25 cellular contexts compared by ENCODE assay signal in genomic region chr7:108289852-108290251, GRCh38.
A peak's percentile ranks its signal among the peaks of the same experiment; 100 is the strongest.
DNase-seq lines count a peak whose midpoint lies in the region; ATAC-seq, FAIRE-seq and TF ChIP-seq lines count a peak whose summit lies in the region.
"Had no signal": no experiment of that assay in that cellular context is flagged by ENCODE, and none has a peak within 500 bp of the region (broad histone marks: within the 10 kb centered on the region; RNA-seq: fewer than 3 reads in every experiment).

No MANE protein-coding gene starts in this region.

- FAIRE-seq in kidney (lab: Jason Lieb, UNC), result no peak
- no peak for FAIRE-seq in pancreas (lab: Jason Lieb, UNC)
- FAIRE-seq: GM12892, GM19239 had no signal

- H3K4me2 ChIP-seq in OCI-LY3 (ENCODE audit: low read length), result peak overlapping the region; percentile 92
- H3K4me2 ChIP-seq: BLaER1 had no signal

- peaks cover 85% of the 10 kb centered on the region for H3K4me1 ChIP-seq in A673 (ENCODE audit: insufficient read depth, low read length, poor library complexity, severe bottlenecking)
- H3K4me1 ChIP-seq in OCI-LY3 (ENCODE audit: low read length), result peaks cover 74% of the 10 kb centered on the region
- peaks cover 0 to 21% of the 10 kb centered on the region in 2 donors for H3K4me1 ChIP-seq in kidney (ENCODE audit: control insufficient read depth in 1 of 2, insufficient read depth in 1 of 2, low read depth in 1 of 2, low read length in 2 of 2)
- H3K4me1 ChIP-seq in pancreas, result peaks cover 7 to 17% (median 17%) of the 10 kb centered on the region in 3 donors

- in situ Hi-C loops in G401 (cut with HindIII; ENCODE audit: low sequenced_read_pairs), result no loop called here

- intact Hi-C loops in A673 (cut with micrococcal nuclease; ENCODE audit: unreplicated experiment) (loop anchor here (2.0 to 5.0 kb wide), 2 partner anchors 108 to 165 kb away; no protein-coding TSS in a partner anchor), kidney (cut with DNase I) (no loop called here), pancreas (cut with DNase I) (no loop called here)

- no peaks in the 10 kb centered on the region for H3K9me3 ChIP-seq in A673 (ENCODE audit: low read depth, low read length, poor library complexity, severe bottlenecking)
- no peaks in the 10 kb centered on the region for H3K9me3 ChIP-seq in OCI-LY3 (ENCODE audit: insufficient read depth, low read length)
- no peaks in the 10 kb centered on the region for H3K9me3 ChIP-seq in kidney (ENCODE audit: control insufficient read depth in 1 of 2, low read length in 2 of 2)
- no peaks in the 10 kb centered on the region for H3K9me3 ChIP-seq in pancreas
- H3K9me3 ChIP-seq: BLaER1 had no signal

- H3K27me3 ChIP-seq in A673 (replicated peaks; ENCODE audit: insufficient read depth, low read depth, low read length, poor library complexity) (no peaks in the 10 kb centered on the region), OCI-LY3 (ENCODE audit: low read depth, low read length) (no peaks in the 10 kb centered on the region), pancreas (no peaks in the 10 kb centered on the region)
- H3K27me3 ChIP-seq: BLaER1 had no signal

- no peak for DNase-seq in A673 (ENCODE audit: low spot score)
- DNase-seq in kidney, result no peak
- DNase-seq in pancreas, result no peak
- DNase-seq in NCI-H2171 treated with DMSO at 0.1 percent for 48 hours (lab: John Stamatoyannopoulos, UW), result no peak
- no peak for DNase-seq in COLO829 (ENCODE audit: low spot score)
- no peak for DNase-seq in C1 segment of cervical spinal cord (lab: John Stamatoyannopoulos, UW)
- DNase-seq in G401 (ENCODE audit: low spot score), result no peak
- DNase-seq: CD4-positive, alpha-beta T cell; DMS79 treated with DMSO at 0.1 percent for 48 hours; GM23248; H7; Kasumi-1; NCI-H2107; NCI-H446; NCI-H524 treated with DMSO at 0.1 percent for 48 hours; NCI-H774; PC-3; Right ventricle myocardium superior; RPMI8226; SW 1271 had no signal

- BruUV-seq in A673 (replicated peaks; lab: Mats Ljungman, UMichigan), result no TSS peak

- no peak overlapping the region for H2AFZ ChIP-seq in OCI-LY3 (ENCODE audit: low read depth, low read length)

- no peak overlapping the region for H3K4me3 ChIP-seq in A673 (ENCODE audit: low read depth, low read length, poor library complexity, severe bottlenecking)
- H3K4me3 ChIP-seq in OCI-LY3 (ENCODE audit: low read length), result peak overlapping the region; percentile 65; the same call in 1 of the 2 replicates
- H3K4me3 ChIP-seq in kidney (ENCODE audit: low read length in 2 of 2), result peak overlapping the region; percentile 2 to 45
- H3K4me3 ChIP-seq in pancreas, result no peak overlapping the region
- H3K4me3 ChIP-seq: BLaER1, GM23248 had no signal

- peak overlapping the region; percentile 60; the same call in 1 of the 2 replicates for H3K9ac ChIP-seq in OCI-LY3 (ENCODE audit: low read length)
- H3K9ac ChIP-seq in kidney (ENCODE audit: low read length in 2 of 2), result no peak overlapping the region
- H3K9ac ChIP-seq: BLaER1, GM23248 had no signal

- POLR2A ChIA-PET in A673 (lab: Charles Lee; ENCODE audit: low non-redundant PET), result no interaction called here

- H3K36me3 ChIP-seq in A673 (ENCODE audit: insufficient read depth, low read length, poor library complexity, severe bottlenecking) (no peaks in the 10 kb centered on the region), OCI-LY3 (replicated peaks; ENCODE audit: low read depth, low read length) (peaks cover 4% of the 10 kb centered on the region), kidney (ENCODE audit: control insufficient read depth in 1 of 2, insufficient read depth in 2 of 2, low read length in 2 of 2) (no peaks in the 10 kb centered on the region), pancreas (no peaks in the 10 kb centered on the region)
- H3K36me3 ChIP-seq: BLaER1 had no signal

- peak overlapping the region; percentile 86 for H3K27ac ChIP-seq in A673 (ENCODE audit: low read depth, low read length, poor library complexity, severe bottlenecking)
- no peak overlapping the region for H3K27ac ChIP-seq in OCI-LY3 (ENCODE audit: low read length)
- H3K27ac ChIP-seq in kidney (ENCODE audit: low read depth in 2 of 2, low read length in 2 of 2), result peak overlapping the region in 1 of 2 donors; percentile 14
- peak overlapping the region in 1 of 4 donors; percentile 18 for H3K27ac ChIP-seq in pancreas
- H3K27ac ChIP-seq: BLaER1, GM23248, HL-60 had no signal

- peak; percentile 39 to 75 (median 52) for ATAC-seq in pancreas
- ATAC-seq: PC-3 had no signal

- TF ChIP-seq CTCF in A673 (conservative IDR thresholded peaks at IDR 0.05; ENCODE audit: low read depth, low read length) (no peak), OCI-LY3 (IDR thresholded peaks at IDR 0.05; ENCODE audit: low read depth, low read length) (no peak), kidney (IDR thresholded peaks at IDR 0.05; ENCODE audit: borderline replicate concordance, extremely low read depth, insufficient read depth) (no peak), pancreas (IDR thresholded peaks at IDR 0.05) (no peak)

- peaks cover 6% of the 10 kb centered on the region for H4K20me1 ChIP-seq in OCI-LY3 (ENCODE audit: insufficient read depth, low read length)
- H4K20me1 ChIP-seq: BLaER1 had no signal

- peaks cover 99% of the 10 kb centered on the region for H3K79me2 ChIP-seq in OCI-LY3 (ENCODE audit: low read length)

- CTCF ChIA-PET in A673 (lab: Charles Lee), result no interaction called here

- 10 to 16% methylated on average over 1 of the region's 1 CpG for WGBS in pancreas, 2 donors

Comparison
In these comparisons a context has a peak if more than half of its experiments do, and no peak if none do; other contexts are left out.
1. H3K4me3 ChIP-seq: peak in OCI-LY3 (single experiment) and kidney (2 of 2); none in A673 (single experiment) and pancreas (0 of 4).